24 cellular contexts compared by ENCODE assay signal in genomic region chr4:1655676-1656075, GRCh38.
"Had no signal": no experiment of that assay in that cellular context is flagged by ENCODE, and none has a peak within 500 bp of the region (broad histone marks: within the 10 kb centered on the region; RNA-seq: fewer than 3 reads in every experiment).

No MANE protein-coding gene starts in this region.

- H3K9me3 Mint-ChIP-seq: IgD-negative memory B cell had no signal

- H3K27me3 ChIP-seq: SJSA1 had no signal

- ATAC-seq: K562, Panc1, PC-3 had no signal

- H3K36me3 ChIP-seq: SJSA1 had no signal

- H3K4me2 ChIP-seq: KMS-11 had no signal

- H3K4me3 ChIP-seq: K562, SJSA1, SK-N-MC had no signal

- H3K4me1 ChIP-seq: SJSA1 had no signal

- H3K4me1 Mint-ChIP-seq: IgD-negative memory B cell had no signal

- H3K9me3 ChIP-seq: SJSA1 had no signal

- H3K9ac ChIP-seq: KMS-11 had no signal

- DNase-seq: Kasumi-1, MM.1S, NCI-H1092 treated with DMSO at 0.1 percent for 48 hours, NCI-H1436, NCI-H187, NCI-H2029, NCI-H2081 treated with DMSO at 0.1 percent for 48 hours, NCI-H2171, NCI-H226, NCI-H446, NCI-H510A, NCI-H524 treated with DMSO at 0.1 percent for 48 hours, NCI-H69, NCI-H774, PC-3, SIG-M5 had no signal

- H3K36me3 Mint-ChIP-seq: IgD-negative memory B cell had no signal

- H3K27ac ChIP-seq: HL-60, KMS-11, RWPE1, SJSA1, SK-N-MC had no signal

- H3K27me3 Mint-ChIP-seq: IgD-negative memory B cell had no signal

- H3K4me3 Mint-ChIP-seq: IgD-negative memory B cell had no signal
